ENCODE assay signal across 34 cellular contexts in the genomic region with DNA sequence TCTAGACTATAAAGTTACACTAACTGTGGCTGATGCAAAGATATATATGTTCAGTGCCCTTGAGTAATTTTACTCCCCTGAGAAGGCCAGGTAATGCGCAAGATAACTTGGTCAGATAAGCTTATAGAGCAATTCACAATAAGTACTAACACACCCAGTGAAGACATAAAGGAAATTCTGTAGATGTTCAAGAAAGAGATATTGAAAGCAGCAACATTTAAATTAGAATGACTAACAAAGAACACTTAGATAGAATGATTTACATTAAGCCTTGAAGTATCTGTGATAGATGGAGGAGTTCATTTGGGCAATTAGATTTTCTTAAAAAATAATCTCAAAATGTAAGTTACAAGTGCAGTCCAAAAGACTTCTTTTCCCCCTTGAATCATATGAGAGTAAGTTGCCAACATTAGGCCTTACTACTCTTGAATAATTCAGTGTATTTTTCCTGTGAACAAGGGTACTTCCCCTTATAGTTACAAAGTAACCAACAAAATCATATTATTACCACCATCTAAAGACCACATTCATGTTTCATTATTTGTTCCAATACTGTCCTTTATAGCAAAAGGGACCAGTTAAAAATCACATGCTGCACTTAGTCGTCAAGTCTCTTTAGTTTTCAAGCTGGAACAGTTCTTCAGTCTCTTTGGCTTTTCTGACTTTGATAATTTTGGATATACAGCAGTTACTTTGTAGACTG. TPM values are rescaled to one million over a fixed set of nuclear protein-coding genes. Genes with fewer than 3 reads are reported as not detected.
DNase-seq lines count a peak whose midpoint lies in the region; ATAC-seq and TF ChIP-seq lines count a peak whose summit lies in the region.
"Had no signal": no experiment of that assay in that cellular context is flagged by ENCODE, and none has a peak within 500 bp of the region (broad histone marks: within the 10 kb centered on the region; RNA-seq: fewer than 3 reads in every experiment).

No MANE protein-coding gene starts in this region.

- H3K4me3 ChIP-seq in breast epithelium (no peak overlapping the region), Karpas-422 (ENCODE audit: low read length) (no peak overlapping the region)
- H3K4me3 ChIP-seq: BLaER1, GM23248, SK-N-MC, tibial artery, vagina had no signal

- H3K4me1 Mint-ChIP-seq in activated T-helper 17 cell treated with anti-CD3 and anti-CD28 coated beads, Interleukin-2, amount 50 U/mL, for 72 hours = no peaks in the 10 kb centered on the region
- H3K4me1 Mint-ChIP-seq: naive thymus-derived CD4-positive, alpha-beta T cell had no signal

- H3K27me3 ChIP-seq in breast epithelium (no peaks in the 10 kb centered on the region), Karpas-422 (ENCODE audit: low read length) (no peaks in the 10 kb centered on the region)
- H3K27me3 ChIP-seq: BLaER1, brain microvascular endothelial cell, neutrophil, tibial artery, vagina had no signal

- H3K27ac ChIP-seq in breast epithelium (no peak overlapping the region), Karpas-422 (ENCODE audit: low read length) (no peak overlapping the region)
- H3K27ac ChIP-seq: BLaER1, brain microvascular endothelial cell, GM23248, neutrophil, SK-N-MC, tibial artery, vagina had no signal

- no peaks in the 10 kb centered on the region for H4K20me1 ChIP-seq in Karpas-422 (ENCODE audit: insufficient read depth, low read depth, low read length)
- H4K20me1 ChIP-seq: BLaER1 had no signal

- H3K9me3 ChIP-seq in breast epithelium (no peaks in the 10 kb centered on the region), Karpas-422 (ENCODE audit: low read length) (no peaks in the 10 kb centered on the region)
- H3K9me3 ChIP-seq: BLaER1, neutrophil, tibial artery, vagina had no signal

- no peak overlapping the region for H2AFZ ChIP-seq in Karpas-422 (ENCODE audit: low read length)
- H2AFZ ChIP-seq: GM23248 had no signal

- peak; percentile 70 for ATAC-seq in GM18511 (IDR thresholded peaks at IDR 0.05; ENCODE audit: unreplicated experiment)
- peak; percentile 47 for ATAC-seq in GM19467 (IDR thresholded peaks at IDR 0.05; ENCODE audit: unreplicated experiment)
- peak; percentile 82 for ATAC-seq in HG02981 (IDR thresholded peaks at IDR 0.05; ENCODE audit: unreplicated experiment)
- ATAC-seq in activated T-helper 17 cell treated with anti-CD3 and anti-CD28 coated beads, Interleukin-2, amount 50 U/mL, for 72 hours (replicated peaks) = peak; percentile 19
- ATAC-seq: naive thymus-derived CD4-positive, alpha-beta T cell; PC-3; right cardiac atrium had no signal

- no peak overlapping the region for H3K9ac ChIP-seq in Karpas-422 (ENCODE audit: low read length)
- H3K9ac ChIP-seq: BLaER1, GM23248 had no signal

- H3K4me2 ChIP-seq in Karpas-422 (ENCODE audit: low read depth, low read length, poor library complexity, severe bottlenecking) = no peak overlapping the region
- H3K4me2 ChIP-seq: BLaER1 had no signal

- H3K36me3 ChIP-seq in breast epithelium (no peaks in the 10 kb centered on the region), Karpas-422 (ENCODE audit: insufficient read depth, low read length) (0 out of 2 replicates have a peak, but pooled peaks cover 7% of the 10 kb centered on the region)
- H3K36me3 ChIP-seq: brain microvascular endothelial cell, neutrophil had no signal

- peaks cover 14% of the 10 kb centered on the region for H3K36me3 Mint-ChIP-seq in activated T-helper 17 cell treated with anti-CD3 and anti-CD28 coated beads, Interleukin-2, amount 50 U/mL, for 72 hours (ENCODE audit: low read depth)

- H3K79me2 ChIP-seq in Karpas-422 (ENCODE audit: low read length) = no peaks in the 10 kb centered on the region

- H3K27ac Mint-ChIP-seq in activated T-helper 17 cell treated with anti-CD3 and anti-CD28 coated beads, Interleukin-2, amount 50 U/mL, for 72 hours = no peak overlapping the region
- H3K27ac Mint-ChIP-seq: activated CD4-positive, alpha-beta memory T cell treated with anti-CD3 and anti-CD28 coated beads for 36 hours; activated T-helper 2 cell treated with anti-CD3 and anti-CD28 coated beads, Interferon-gamma antibody, Interleukin-2, Interleukin-4, amounts not matched to agents 10 μg/mL and 5 μg/mL and 100 μg/mL, durations not matched to agents 14 hours and 24 hours and 36 hours; naive thymus-derived CD4-positive, alpha-beta T cell; T-helper 1 cell treated with Interleukin-12 subunit alpha and Interleukin-12 subunit beta and Interleukin-4 antibody, amounts not matched to agents 30 μg/mL and 1 μg/mL, for 36 hours had no signal

- no peak for TF ChIP-seq POLR2A in breast epithelium (IDR thresholded peaks at IDR 0.05)

- no peak overlapping the region for H3K4me3 Mint-ChIP-seq in activated T-helper 17 cell treated with anti-CD3 and anti-CD28 coated beads, Interleukin-2, amount 50 U/mL, for 72 hours
- H3K4me3 Mint-ChIP-seq: activated CD4-positive, alpha-beta memory T cell treated with anti-CD3 and anti-CD28 coated beads for 36 hours; naive thymus-derived CD4-positive, alpha-beta T cell; T-helper 1 cell treated with Interleukin-12 subunit alpha and Interleukin-12 subunit beta and Interleukin-4 antibody, amounts not matched to agents 30 μg/mL and 1 μg/mL, for 36 hours had no signal

- TF ChIP-seq CTCF in breast epithelium (IDR thresholded peaks at IDR 0.05) = no peak

- no peaks in the 10 kb centered on the region for H3K27me3 Mint-ChIP-seq in activated T-helper 17 cell treated with anti-CD3 and anti-CD28 coated beads, Interleukin-2, amount 50 U/mL, for 72 hours
- H3K27me3 Mint-ChIP-seq: activated CD4-positive, alpha-beta memory T cell treated with anti-CD3 and anti-CD28 coated beads for 36 hours; naive thymus-derived CD4-positive, alpha-beta T cell had no signal

- intact Hi-C loops in breast epithelium (cut with DNase I; ENCODE audit: low total_unique reads) = no loop called here

- no peaks in the 10 kb centered on the region for H3K9me2 ChIP-seq in Karpas-422 (replicated peaks; ENCODE audit: insufficient read depth, low read length)

- no peak for DNase-seq in SW 1271 (lab: John Stamatoyannopoulos, UW)
- DNase-seq in activated CD4-positive, alpha-beta T cell treated with anti-CD3 and anti-CD28 coated beads for 48 hours = no peak
- DNase-seq in breast epithelium (ENCODE audit: low spot score in 2 of 2) = no peak
- no peak for DNase-seq in Karpas-422
- DNase-seq: activated CD4-positive, alpha-beta memory T cell treated with anti-CD3 and anti-CD28 coated beads for 36 hours; activated CD8-positive, alpha-beta memory T cell treated with anti-CD3 and anti-CD28 coated beads, Interleukin-2, amount 50 U/mL, for 48 hours; activated naive CD4-positive, alpha-beta T cell treated with anti-CD3 and anti-CD28 coated beads, Interleukin-2, amount 50 U/mL, for 16 hours; amygdala; brain microvascular endothelial cell; DMS153; GM23248; IMR-90; kidney glomerular epithelial cell; midbrain; MV-4-11; naive thymus-derived CD4-positive, alpha-beta T cell; NCI-H1436; NCI-H2081; NCI-H526; NK-92 treated with Interleukin-12 subunit alpha and Interleukin-12 subunit beta, amount 100 ng/mL, for 24 hours; PC-3; right cardiac atrium; stimulated activated CD4-positive, alpha-beta T cell treated with anti-CD3 and anti-CD28 coated beads, Interleukin-1b, Interleukin-23, amount 100 ng/mL, for 48 hours; tibial artery had no signal

- no peaks in the 10 kb centered on the region for H3K9me3 Mint-ChIP-seq in activated T-helper 17 cell treated with anti-CD3 and anti-CD28 coated beads, Interleukin-2, amount 50 U/mL, for 72 hours
- H3K9me3 Mint-ChIP-seq: activated CD4-positive, alpha-beta memory T cell treated with anti-CD3 and anti-CD28 coated beads for 36 hours; activated T-helper 2 cell treated with anti-CD3 and anti-CD28 coated beads, Interferon-gamma antibody, Interleukin-2, Interleukin-4, amounts not matched to agents 10 μg/mL and 5 μg/mL and 100 μg/mL, durations not matched to agents 14 hours and 24 hours and 36 hours; T-helper 1 cell treated with Interleukin-12 subunit alpha and Interleukin-12 subunit beta and Interleukin-4 antibody, amounts not matched to agents 30 μg/mL and 1 μg/mL, for 36 hours had no signal

- H3K4me1 ChIP-seq in breast epithelium (no peaks in the 10 kb centered on the region), Karpas-422 (ENCODE audit: low read length) (no peaks in the 10 kb centered on the region)
- H3K4me1 ChIP-seq: BLaER1, tibial artery, vagina had no signal

RNA-seq across cellular contexts. Expression of a gene that starts 44.4 kb away (rescaled TPM):
- under 1 TPM; 0.24 to 0.41 TPM for total RNA-seq in activated T-helper 17 cell treated with anti-CD3 and anti-CD28 coated beads, Interleukin-2, amount 50 U/mL, for 72 hours
- total RNA-seq in breast epithelium = 1 to 10 TPM; 3.9 to 7.5 (median 6.1) TPM
- total RNA-seq in Karpas-422 (2014; rRNA removed; shearing (Covaris generic); ENCODE audit: low replicate concordance) = 0.11 TPM in 1 of 2 replicates, not detected in the other
- total RNA-seq: GM23248 had no signal

RNA-seq across cellular contexts. Expression of a gene that starts 56.4 kb away (rescaled TPM):
- 10 to 100 TPM in 1 of 2 donors, 1 to 10 TPM in 1; 6.8 to 11.2 TPM for total RNA-seq in activated T-helper 17 cell treated with anti-CD3 and anti-CD28 coated beads, Interleukin-2, amount 50 U/mL, for 72 hours
- total RNA-seq in breast epithelium = 10 to 100 TPM; 14.7 to 25.4 (median 17.3) TPM
- total RNA-seq in Karpas-422 (2014; rRNA removed; shearing (Covaris generic); ENCODE audit: low replicate concordance) = 13.6 and 23.0 TPM in 2 replicates

RNA-seq across cellular contexts. Expression of a gene that starts 56.5 kb away (rescaled TPM):
- total RNA-seq in activated T-helper 17 cell treated with anti-CD3 and anti-CD28 coated beads, Interleukin-2, amount 50 U/mL, for 72 hours = 10 to 100 TPM; 13.6 to 30.4 TPM
- total RNA-seq in breast epithelium = 10 to 100 TPM; 14.9 to 22.6 (median 19.8) TPM
- total RNA-seq in Karpas-422 (2014; rRNA removed; shearing (Covaris generic); ENCODE audit: low replicate concordance) = 46.6 and 65.3 TPM in 2 replicates

Comparison
In these comparisons a context has a peak if more than half of its experiments do, and no peak if none do; other contexts are left out.
1. ATAC-seq: peak in every context shown above with its lines; median percentile 82 in HG02981; 70 in GM18511; 47 in GM19467; 19 in activated T-helper 17 cell treated with anti-CD3 and anti-CD28 coated beads, Interleukin-2, amount 50 U/mL, for 72 hours.